11 cellular contexts compared by ENCODE assay signal in genomic region chr22:28837640-28838039, GRCh38.
DNase-seq lines count a peak whose midpoint lies in the region; ATAC-seq and TF ChIP-seq lines count a peak whose summit lies in the region.
"Had no signal": no experiment of that assay in that cellular context is flagged by ENCODE, and none has a peak within 500 bp of the region (broad histone marks: within the 10 kb centered on the region; RNA-seq: fewer than 3 reads in every experiment).

No MANE protein-coding gene starts in this region.

- DNase-seq in ELF-1 (ENCODE audit: low read depth, low spot score) (peak; percentile 56), NB4 (ENCODE audit: low read depth) (peak; percentile 34), nephron progenitor cell (no peak), NCI-H748 (lab: John Stamatoyannopoulos, UW; ENCODE audit: unreplicated experiment) (no peak), NCI-H1105 treated with DMSO at 0.1 percent for 48 hours (lab: John Stamatoyannopoulos, UW) (no peak)
- no peak for DNase-seq in activated CD4-positive, alpha-beta T cell treated with anti-CD3 and anti-CD28 coated beads for 4 hours
- DNase-seq: CD4-positive, CD25-positive, alpha-beta regulatory T cell; DMS53 had no signal

- H3K4me3 ChIP-seq in NB4 (ENCODE audit: low read depth, low read length), result no peak overlapping the region
- H3K4me3 ChIP-seq: A549, GM12878 had no signal

- peak overlapping the region; percentile 82 for H3K27ac Mint-ChIP-seq in nephron progenitor cell

- H3K9me3 Mint-ChIP-seq in nephron progenitor cell, result no peaks in the 10 kb centered on the region
- H3K9me3 Mint-ChIP-seq: CD4-positive, CD25-positive, alpha-beta regulatory T cell had no signal

- H3K4me3 Mint-ChIP-seq in nephron progenitor cell, result no peak overlapping the region

- no peak for ATAC-seq in HG03280 (IDR thresholded peaks at IDR 0.05; ENCODE audit: unreplicated experiment)
- ATAC-seq: A549, GM12878 had no signal

- H3K4me1 Mint-ChIP-seq in nephron progenitor cell, result peaks cover 6% of the 10 kb centered on the region
- H3K4me1 Mint-ChIP-seq: CD4-positive, CD25-positive, alpha-beta regulatory T cell had no signal

- H3K27me3 Mint-ChIP-seq in nephron progenitor cell (ENCODE audit: low read depth, poor library complexity), result no peaks in the 10 kb centered on the region
- H3K27me3 Mint-ChIP-seq: CD4-positive, CD25-positive, alpha-beta regulatory T cell had no signal

- no peak for TF ChIP-seq CTCF in NB4 (IDR thresholded peaks at IDR 0.05; ENCODE audit: low read depth, low read length)
- TF ChIP-seq CTCF in nephron progenitor cell (IDR thresholded peaks at IDR 0.05), result no peak

- no peak for TF ChIP-seq POLR2A in NB4 (IDR thresholded peaks at IDR 0.05; ENCODE audit: extremely low read depth, insufficient read length)

- no peaks in the 10 kb centered on the region for H3K36me3 Mint-ChIP-seq in nephron progenitor cell (ENCODE audit: low read depth)

Comparison
In these comparisons a context has a peak if more than half of its experiments do, and no peak if none do; other contexts are left out.
1. DNase-seq: peak in ELF-1 (single experiment) and NB4 (single experiment); none in nephron progenitor cell (single experiment), NCI-H748 (single experiment), NCI-H1105 treated with DMSO at 0.1 percent for 48 hours (single experiment) and activated CD4-positive, alpha-beta T cell treated with anti-CD3 and anti-CD28 coated beads for 4 hours (0 of 2).